ENCODE assay signal across 20 cellular contexts in genomic region chr2:46877619-46878113, GRCh38.
"Had no signal": no experiment of that assay in that cellular context is flagged by ENCODE, and none has a peak within 500 bp of the region (broad histone marks: within the 10 kb centered on the region; RNA-seq: fewer than 3 reads in every experiment).

No MANE protein-coding gene starts in this region.

- H3K27me3 ChIP-seq: brain microvascular endothelial cell, colonic mucosa, gastroesophageal sphincter, heart right ventricle, neutrophil, sigmoid colon, spleen had no signal

- FAIRE-seq: endometrium had no signal

- H3K4me3 ChIP-seq: colonic mucosa, gastroesophageal sphincter, heart right ventricle, sigmoid colon, spleen, thoracic aorta had no signal

- H3K27ac ChIP-seq: colonic mucosa, neutrophil had no signal

- H3K9me3 ChIP-seq: colonic mucosa, gastroesophageal sphincter, heart right ventricle, neutrophil, sigmoid colon, spleen, thoracic aorta had no signal

- DNase-seq: activated CD4-positive, alpha-beta T cell treated with anti-CD3 and anti-CD28 coated beads, Interleukin-2, amount 10 ng/mL, durations not matched to agents 24 days and 14 days; activated CD4-positive, CD25-positive, alpha-beta regulatory T cell; activated CD8-positive, alpha-beta T cell treated with anti-CD3 and anti-CD28 coated beads for 36 hours; activated naive CD4-positive, alpha-beta T cell treated with anti-CD3 and anti-CD28 coated beads for 36 hours; activated T-cell treated with anti-CD3 and anti-CD28 coated beads, Interleukin-2, amount 50 U/mL, for 4 hours; anterior cingulate cortex; brain microvascular endothelial cell; colonic mucosa; kidney glomerular epithelial cell; mesendoderm; sigmoid colon; spleen; stimulated activated naive B cell treated with anti-CD40 and anti-IgM and Interleukin-4, amounts not matched to agents 10 μg/mL and 1 μg/mL and 100 μg/mL, for 72 hours; T-cell had no signal

- H3K4me1 ChIP-seq: colonic mucosa had no signal

- H3K36me3 ChIP-seq: brain microvascular endothelial cell, colonic mucosa, gastroesophageal sphincter, heart right ventricle, neutrophil, sigmoid colon, spleen, thoracic aorta had no signal

- ATAC-seq: activated T-cell treated with anti-CD3 and anti-CD28 coated beads, Interleukin-2, amount 50 U/mL, for 4 hours had no signal

- H3K9ac ChIP-seq: parathyroid adenoma had no signal
